In the genomic region with DNA sequence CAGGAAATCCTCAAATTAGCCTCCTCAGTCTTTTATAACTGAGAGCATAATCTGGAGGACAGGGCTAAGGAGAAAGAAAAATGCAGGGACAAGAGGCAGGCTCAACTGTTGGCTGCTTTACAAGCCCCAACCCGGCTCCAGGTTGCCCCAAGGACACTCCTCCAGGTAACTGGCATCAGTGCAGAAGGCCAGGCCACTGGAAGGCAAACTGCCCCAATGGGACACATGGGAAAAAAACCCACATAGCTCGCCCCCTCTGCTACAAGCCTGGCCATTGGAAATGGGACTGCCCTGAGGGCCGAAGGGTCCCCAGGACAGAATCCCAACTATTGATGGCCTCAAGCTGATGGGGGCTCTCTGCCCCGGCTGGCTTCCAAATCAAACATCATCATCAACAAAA, we compare ENCODE assay signal across 21 cellular contexts. TPM values are rescaled to one million over a fixed set of nuclear protein-coding genes. Genes with fewer than 3 reads are reported as not detected.
DNase-seq lines count a peak whose midpoint lies in the region; ATAC-seq, FAIRE-seq and TF ChIP-seq lines count a peak whose summit lies in the region.
"Had no signal": no experiment of that assay in that cellular context is flagged by ENCODE, and none has a peak within 500 bp of the region (broad histone marks: within the 10 kb centered on the region; RNA-seq: fewer than 3 reads in every experiment).

No MANE protein-coding gene starts in this region.

- peaks cover 12% of the 10 kb centered on the region for H3K9me3 ChIP-seq in HepG2 (ENCODE audit: low read length)
- H3K9me3 ChIP-seq in right lobe of liver = no peaks in the 10 kb centered on the region
- H3K9me3 ChIP-seq in hepatocyte (ENCODE audit: low read depth) = no peaks in the 10 kb centered on the region
- H3K9me3 ChIP-seq in trophoblast cell (ENCODE audit: insufficient read depth, low read depth, low read length) = peaks cover 7% of the 10 kb centered on the region
- no peaks in the 10 kb centered on the region for H3K9me3 ChIP-seq in tibial artery

- H3K9ac ChIP-seq in HepG2 (ENCODE audit: insufficient read depth, low read depth, low read length) (no peak overlapping the region), trophoblast cell (ENCODE audit: low read length) (no peak overlapping the region)
- H3K9ac ChIP-seq: GM23248 had no signal

- peaks cover 14% of the 10 kb centered on the region for H3K79me1 ChIP-seq in trophoblast cell (ENCODE audit: low read length)

- FAIRE-seq in HepG2 (lab: Jason Lieb, UNC) = no peak
- FAIRE-seq: G401.6 had no signal

- peak; percentile 36 for ATAC-seq in HepG2
- ATAC-seq in right lobe of liver = no peak
- no peak for ATAC-seq in GM21576 (IDR thresholded peaks at IDR 0.05; ENCODE audit: unreplicated experiment)
- ATAC-seq: Panc1 had no signal

- WGBS in HepG2 (ENCODE audit: low lambda C conversion rate) = 38% methylated on average over 4 of the region's 4 CpGs
- WGBS in right lobe of liver (ENCODE audit: insufficient coverage, low coverage, low lambda C conversion rate, missing lambda C conversion rate) = 81% methylated on average over 3 of the region's 4 CpGs
- WGBS in hepatocyte (ENCODE audit: low lambda C conversion rate, missing lambda C conversion rate) = 94% methylated on average over 4 of the region's 4 CpGs
- WGBS in trophoblast cell (ENCODE audit: extremely low coverage, insufficient coverage, insufficient read length) = no CpG with 5 or more reads among the region's 4 CpGs

- peak overlapping the region; percentile 19 for H2BK12ac ChIP-seq in trophoblast cell (ENCODE audit: low read length)

- H3K79me2 ChIP-seq in HepG2 (ENCODE audit: insufficient read depth, low read length) (no peaks in the 10 kb centered on the region), hepatocyte (no peaks in the 10 kb centered on the region), trophoblast cell (ENCODE audit: control insufficient read depth, insufficient read depth, low read length, poor library complexity) (no peaks in the 10 kb centered on the region)

- H2BK5ac ChIP-seq in trophoblast cell (ENCODE audit: low read depth, low read length, poor library complexity) = peak overlapping the region; percentile 29

- in situ Hi-C loops in HepG2 (cut with HindIII; ENCODE audit: extremely low pct_ligation_motif_present, low pct_unique_long_range_greater_than_20kb) = no loop called here

- intact Hi-C loops in HepG2 (cut with micrococcal nuclease; ENCODE audit: unreplicated experiment) (loop anchor here (5.0 kb wide), 1 partner anchor 42 kb away; no protein-coding TSS in a partner anchor), right lobe of liver (cut with DNase I) (no loop called here), tibial artery (cut with DNase I; ENCODE audit: low total_unique reads) (no loop called here)

- BruUV-seq in HepG2 (replicated peaks; lab: Mats Ljungman, UMichigan) = TSS peak; percentile 96

- DNase-seq in HepG2 (ENCODE audit: low spot score) = no peak
- DNase-seq in right lobe of liver = no peak
- no peak for DNase-seq in hepatocyte (ENCODE audit: low spot score)
- no peak for DNase-seq in trophoblast cell
- DNase-seq in tibial artery = no peak
- no peak for DNase-seq in D341Med (ENCODE audit: low spot score)
- no peak for DNase-seq in NOMO-1 (lab: John Stamatoyannopoulos, UW; ENCODE audit: unreplicated experiment in 2 of 2)
- DNase-seq: CD4-positive, CD25-positive, alpha-beta regulatory T cell; GM23248; H9; NCI-H1092; NCI-H1417 treated with DMSO at 0.1 percent for 48 hours; NCI-H1694 treated with DMSO at 0.1 percent for 48 hours; NCI-H2081; NCI-H2227 treated with DMSO at 0.1 percent for 48 hours; NCI-H526 treated with DMSO at 0.1 percent for 48 hours; SHP77 had no signal

- peak overlapping the region; percentile 84 for H4K91ac ChIP-seq in trophoblast cell (ENCODE audit: low read depth, low read length)

- CTCF ChIA-PET in HepG2 (lab: Yijun Ruan, JAX; ENCODE audit: low intra/inter-chr PET ratio, low total read pairs) = no interaction called here

- peak overlapping the region; percentile 31 for H3K14ac ChIP-seq in trophoblast cell (ENCODE audit: low read length)

- no peak for TF ChIP-seq POLR2A in HepG2 (IDR thresholded peaks at IDR 0.05; ENCODE audit: insufficient read depth in 1 of 2, low read depth in 2 of 2, low read length in 2 of 2)
- no peak for TF ChIP-seq POLR2A in right lobe of liver (IDR thresholded peaks at IDR 0.05)

- peak overlapping the region; percentile 11 for H4K8ac ChIP-seq in trophoblast cell (ENCODE audit: low read depth, low read length)

- H3K4me1 ChIP-seq in HepG2 (ENCODE audit: insufficient read depth, low read length) (peaks cover 53% of the 10 kb centered on the region), right lobe of liver (peaks cover 0 to 7% (median 0%) of the 10 kb centered on the region in 4 donors), hepatocyte (ENCODE audit: insufficient read depth) (peaks cover 7% of the 10 kb centered on the region), trophoblast cell (ENCODE audit: control insufficient read depth in 1 of 2, insufficient read depth in 2 of 2, low read length in 2 of 2) (peaks cover 14 to 18% of the 10 kb centered on the region in 2 experiments), tibial artery (peaks cover 0 to 16% (median 0%) of the 10 kb centered on the region in 4 donors)

- H2AFZ ChIP-seq in HepG2 (ENCODE audit: low read length) (no peak overlapping the region), hepatocyte (no peak overlapping the region), trophoblast cell (ENCODE audit: insufficient read depth, low read length, poor library complexity) (no peak overlapping the region)
- H2AFZ ChIP-seq: GM23248 had no signal

- H4K12ac ChIP-seq in trophoblast cell (ENCODE audit: low read depth, low read length) = peak overlapping the region; percentile 14

- POLR2A ChIA-PET in HepG2 (lab: Yijun Ruan, JAX) = interaction anchor here (0.6 to 1.8 kb wide), 11 partner anchors 14 to 239 kb away, joined by 3 to 7 read pairs (median 3); no protein-coding TSS in a partner anchor

- peak overlapping the region; percentile 68 for H3K27ac ChIP-seq in HepG2 (ENCODE audit: extremely low read length, insufficient read depth, low read length)
- H3K27ac ChIP-seq in right lobe of liver = peak overlapping the region in 1 of 3 donors; percentile 76
- peak overlapping the region; percentile 84 for H3K27ac ChIP-seq in hepatocyte
- peak overlapping the region; percentile 70 for H3K27ac ChIP-seq in trophoblast cell (ENCODE audit: low read depth, low read length)
- peak overlapping the region; percentile 55 to 56 for H3K27ac ChIP-seq in tibial artery
- H3K27ac ChIP-seq: GM23248, RWPE1 had no signal

- H3K4me3 ChIP-seq in HepG2 (replicated peaks in 1 of 3; ENCODE audit: insufficient read depth in 1 of 3, low read depth in 2 of 3, low read length in 3 of 3) = no peak overlapping the region; a peak in 2 of 6 replicates
- H3K4me3 ChIP-seq in right lobe of liver = no peak overlapping the region
- H3K4me3 ChIP-seq in hepatocyte = no peak overlapping the region
- no peak overlapping the region for H3K4me3 ChIP-seq in trophoblast cell (ENCODE audit: low read depth, low read length)
- no peak overlapping the region for H3K4me3 ChIP-seq in tibial artery
- H3K4me3 ChIP-seq: GM23248 had no signal

- TF ChIP-seq CTCF in HepG2 (CRISPR knock-in tag; IDR thresholded peaks at IDR 0.05) (no peak), right lobe of liver (IDR thresholded peaks at IDR 0.05) (no peak), hepatocyte (IDR thresholded peaks at IDR 0.05; ENCODE audit: poor library complexity) (no peak), tibial artery (IDR thresholded peaks at IDR 0.05) (no peak)

- H3K36me3 ChIP-seq in HepG2 (replicated peaks in 1 of 2; ENCODE audit: control insufficient read depth in 1 of 2, insufficient read depth in 2 of 2, low read length in 2 of 2) = no peaks in the 10 kb centered on the region
- H3K36me3 ChIP-seq in right lobe of liver = no peaks in the 10 kb centered on the region
- H3K36me3 ChIP-seq in hepatocyte (replicated peaks; ENCODE audit: insufficient read depth, low read depth) = no peaks in the 10 kb centered on the region
- no peaks in the 10 kb centered on the region for H3K36me3 ChIP-seq in trophoblast cell (ENCODE audit: control insufficient read depth in 1 of 2, insufficient read depth in 2 of 2, low read length in 2 of 2)
- H3K36me3 ChIP-seq in tibial artery = no peaks in the 10 kb centered on the region

- H3K4ac ChIP-seq in trophoblast cell (ENCODE audit: low read depth, low read length) = peak overlapping the region; percentile 43

- H2BK120ac ChIP-seq in trophoblast cell (ENCODE audit: insufficient read depth, low read length, poor library complexity) = peak overlapping the region; percentile 70

- TF ChIP-seq RAD21 in HepG2 (CRISPR knock-in tag; IDR thresholded peaks at IDR 0.05) = no peak

- no peaks in the 10 kb centered on the region for H3K9me2 ChIP-seq in hepatocyte (replicated peaks; ENCODE audit: insufficient read depth)

- H2AK5ac ChIP-seq in trophoblast cell (ENCODE audit: low read length) = peak overlapping the region; percentile 8

- H3K27me3 ChIP-seq in HepG2 (ENCODE audit: control insufficient read depth in 1 of 2, insufficient read depth in 2 of 2, low read length in 2 of 2) (no peaks in the 10 kb centered on the region), right lobe of liver (no peaks in the 10 kb centered on the region), hepatocyte (no peaks in the 10 kb centered on the region), trophoblast cell (ENCODE audit: insufficient read depth, low read length) (no peaks in the 10 kb centered on the region), tibial artery (no peaks in the 10 kb centered on the region)

- H3K18ac ChIP-seq in trophoblast cell (ENCODE audit: low read length) = no peak overlapping the region

- peak overlapping the region; percentile 73 for H3K4me2 ChIP-seq in HepG2 (ENCODE audit: low read depth, low read length)
- no peak overlapping the region for H3K4me2 ChIP-seq in hepatocyte
- no peak overlapping the region for H3K4me2 ChIP-seq in trophoblast cell (ENCODE audit: low read length)

- TF ChIP-seq EP300 in HepG2 (IDR thresholded peaks at IDR 0.05; ENCODE audit: low read depth in 2 of 2, low read length in 2 of 2) = no peak
- no peak for TF ChIP-seq EP300 in HepG2 (CRISPR knock-in tag; IDR thresholded peaks at IDR 0.05; ENCODE audit: borderline replicate concordance)

- no peak overlapping the region for H3K23ac ChIP-seq in trophoblast cell (ENCODE audit: low read length)

- H4K20me1 ChIP-seq in HepG2 (ENCODE audit: insufficient read depth, low read length) (no peaks in the 10 kb centered on the region), hepatocyte (ENCODE audit: insufficient read depth, poor library complexity, severe bottlenecking) (no peaks in the 10 kb centered on the region)

RNA-seq across cellular contexts. Expression of gene FBLN1, which starts 17.9 kb away (rescaled TPM):
- total RNA-seq in HepG2 (2016; rRNA removed; fragmentation: Illumina TruSeq; extraction: Trizol) (21.6 and 37.3 TPM in 2 replicates), right lobe of liver (1 to 10 TPM; 1.6 to 6.6 (median 3.4) TPM), hepatocyte (185 and 201 TPM in 2 replicates)
- 8.8 and 10.2 TPM in 2 replicates for total RNA-seq in HepG2 (2016; cell fraction: cytosol; rRNA removed; fragmentation: Illumina TruSeq; extraction: Trizol; ENCODE audit: low read depth)
- total RNA-seq in HepG2 (2016; cell fraction: insoluble cytoplasmic fraction; rRNA removed; fragmentation: Illumina TruSeq; extraction: Trizol) = 17.3 and 38.6 TPM in 2 replicates
- total RNA-seq in HepG2 (2016; cell fraction: membrane; rRNA removed; fragmentation: Illumina TruSeq; extraction: Trizol) = 18.8 and 20.1 TPM in 2 replicates
- 59.3 and 79.5 TPM in 2 replicates for total RNA-seq in HepG2 (2016; cell fraction: nucleus; rRNA removed; fragmentation: Illumina TruSeq; extraction: Trizol)
- polyA plus RNA-seq in HepG2 (2011; rRNA removed) (103 and 108 TPM in 2 replicates), hepatocyte (669 and 709 TPM in 2 replicates)
- 113 and 152 TPM in 2 replicates for polyA plus RNA-seq in HepG2 (2011; cell fraction: cytosol; rRNA removed)
- polyA plus RNA-seq in HepG2 (2011; cell fraction: nucleus; rRNA removed) = 98.0 and 115 TPM in 2 replicates
- 98.1 and 136 TPM in 2 replicates for polyA plus RNA-seq in HepG2 (2012)
- polyA plus RNA-seq in HepG2 (2016; cell fraction: cytosol; fragmentation: Illumina TruSeq; extraction: Trizol; ENCODE audit: low read depth) = 21.8 and 25.0 TPM in 2 replicates
- 38.9 and 51.0 TPM in 2 replicates for polyA plus RNA-seq in HepG2 (2016; cell fraction: insoluble cytoplasmic fraction; fragmentation: Illumina TruSeq; extraction: Trizol; ENCODE audit: low read depth)
- 28.4 and 31.5 TPM in 2 replicates for polyA plus RNA-seq in HepG2 (2016; cell fraction: membrane; fragmentation: Illumina TruSeq; extraction: Trizol; ENCODE audit: low read depth)
- 173 and 175 TPM in 2 replicates for polyA plus RNA-seq in HepG2 (2016; cell fraction: nucleus; fragmentation: Illumina TruSeq; extraction: Trizol; ENCODE audit: insufficient read depth, low read depth)
- 21.3 and 128 TPM in 2 replicates for polyA minus RNA-seq in HepG2 (2011; rRNA and poly(A)+ RNA removed; ENCODE audit: low replicate concordance)
- 68.7 and 81.8 TPM in 2 replicates for polyA minus RNA-seq in HepG2 (2011; cell fraction: cytosol; rRNA and poly(A)+ RNA removed)
- 30.7 and 34.8 TPM in 2 replicates for polyA minus RNA-seq in HepG2 (2011; cell fraction: nucleus; rRNA and poly(A)+ RNA removed)
- polyA plus RNA-seq in trophoblast cell (2013) = 1,067 and 1,077 TPM in 2 replicates
- polyA plus RNA-seq: CD4-positive, CD25-positive, alpha-beta regulatory T cell had no signal
